Comparison of ENCODE assay signal across 8 cellular contexts in the genomic region with DNA sequence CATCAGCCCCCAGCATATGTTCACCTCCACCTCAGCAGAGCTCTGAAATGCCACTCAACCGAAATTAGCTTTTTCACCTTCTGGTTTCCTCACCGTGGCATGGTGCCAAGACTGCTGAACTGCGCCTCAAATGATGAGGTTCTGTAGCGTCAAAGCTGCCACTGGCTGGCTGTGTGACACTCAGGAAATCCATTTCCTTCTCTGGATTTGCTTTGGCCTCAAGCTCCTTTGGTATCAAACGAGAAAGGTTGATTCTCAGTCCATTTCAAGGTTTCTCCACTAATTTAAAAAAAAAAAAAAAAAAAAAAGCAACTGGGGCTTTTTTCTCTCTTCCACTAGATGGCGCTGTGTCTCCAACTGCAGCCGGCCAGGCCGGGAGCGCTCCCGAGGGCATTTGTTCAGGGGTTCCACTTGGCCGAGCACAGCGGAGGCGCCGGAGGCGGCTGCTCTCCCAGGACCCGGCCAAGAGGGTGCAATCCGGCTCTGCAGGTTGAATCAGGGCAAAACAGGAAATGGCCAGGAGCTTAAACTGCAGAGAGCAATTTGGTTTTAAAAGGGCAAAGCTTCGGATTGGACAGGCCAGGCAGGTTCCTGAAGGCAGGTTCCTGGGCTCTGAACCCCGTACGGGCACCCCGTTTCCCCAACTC. TPM values are rescaled to one million over a fixed set of nuclear protein-coding genes. Genes with fewer than 3 reads are reported as not detected.
DNase-seq lines count a peak whose midpoint lies in the region; ATAC-seq and TF ChIP-seq lines count a peak whose summit lies in the region.

No MANE protein-coding gene starts in this region.

- DNase-seq in D341Med (ENCODE audit: low spot score), result peak; percentile 86
- DNase-seq in Jurkat, Clone E6-1 (ENCODE audit: low read depth, low spot score), result peak; percentile 43
- DNase-seq in activated T-cell treated with anti-CD3 and anti-CD28 coated beads, Interleukin-2, amount 50 U/mL, for 1 hour, result peak; percentile 57
- peak; percentile 15 to 71 (median 44) for DNase-seq in naive thymus-derived CD8-positive, alpha-beta T cell
- peak; percentile 49 to 56 for DNase-seq in stimulated activated naive CD8-positive, alpha-beta T cell treated with anti-CD3 and anti-CD28 coated beads, Interleukin-15, amount 100 ng/mL, for 72 hours
- no peak for DNase-seq in GOT3 (lab: John Stamatoyannopoulos, UW)

- peak; percentile 74 for TF ChIP-seq CTCF in OCI-LY1 (IDR thresholded peaks at IDR 0.05; ENCODE audit: low read length)

- peak overlapping the region in 7 of 10 donors; percentile 26 to 70 (median 47) for H3K4me3 Mint-ChIP-seq in naive thymus-derived CD8-positive, alpha-beta T cell
- H3K4me3 Mint-ChIP-seq in stimulated activated naive CD8-positive, alpha-beta T cell treated with anti-CD3 and anti-CD28 coated beads, Interleukin-15, amount 100 ng/mL, for 72 hours, result peak overlapping the region; percentile 58 to 75

- H2AFZ ChIP-seq in OCI-LY1 (ENCODE audit: low read length), result no peak overlapping the region

- H3K4me3 ChIP-seq in Jurkat, Clone E6-1 (ENCODE audit: low read length), result no peak overlapping the region
- H3K4me3 ChIP-seq in OCI-LY1 (ENCODE audit: low read depth, low read length, poor library complexity, severe bottlenecking), result no peak overlapping the region

- H3K27me3 ChIP-seq in OCI-LY1 (ENCODE audit: insufficient read depth, low read length), result peaks cover 7% of the 10 kb centered on the region; the same call in 1 of the 2 replicates

- H3K9me3 Mint-ChIP-seq in naive thymus-derived CD8-positive, alpha-beta T cell, result no peaks in the 10 kb centered on the region
- H3K9me3 Mint-ChIP-seq in stimulated activated naive CD8-positive, alpha-beta T cell treated with anti-CD3 and anti-CD28 coated beads, Interleukin-15, amount 100 ng/mL, for 72 hours, result no peaks in the 10 kb centered on the region

- H3K27ac ChIP-seq in OCI-LY1 (ENCODE audit: low read depth, low read length, poor library complexity, severe bottlenecking), result no peak overlapping the region

- no peaks in the 10 kb centered on the region for H3K79me2 ChIP-seq in OCI-LY1 (ENCODE audit: insufficient read depth, low read length)

- no peaks in the 10 kb centered on the region for H3K36me3 Mint-ChIP-seq in naive thymus-derived CD8-positive, alpha-beta T cell

- POLR2A ChIA-PET in naive thymus-derived CD8-positive, alpha-beta T cell (lab: Charles Lee), result interaction anchor here (0.7 to 1.1 kb wide), 2 partner anchors 282 to 310 kb away, joined by 3 to 5 read pairs; no protein-coding TSS in a partner anchor

- H3K9me3 ChIP-seq in OCI-LY1 (ENCODE audit: low read length), result no peaks in the 10 kb centered on the region

- no peaks in the 10 kb centered on the region for H4K20me1 ChIP-seq in OCI-LY1 (ENCODE audit: insufficient read depth, low read length)

- H3K4me1 ChIP-seq in OCI-LY1 (ENCODE audit: insufficient read depth, low read length, severe bottlenecking), result peaks cover 12% of the 10 kb centered on the region

- no peaks in the 10 kb centered on the region for H3F3A ChIP-seq in OCI-LY1 (ENCODE audit: insufficient read depth, low read length)

- H3K27me3 Mint-ChIP-seq in naive thymus-derived CD8-positive, alpha-beta T cell, result peaks cover 19 to 72% (median 40%) of the 10 kb centered on the region in 5 donors
- H3K27me3 Mint-ChIP-seq in stimulated activated naive CD8-positive, alpha-beta T cell treated with anti-CD3 and anti-CD28 coated beads, Interleukin-15, amount 100 ng/mL, for 72 hours, result peaks cover 64% of the 10 kb centered on the region

- H3K9ac ChIP-seq in OCI-LY1 (ENCODE audit: low read length), result no peak overlapping the region

- peak; percentile 86 for ATAC-seq in esophagus mucosa
- ATAC-seq in naive thymus-derived CD8-positive, alpha-beta T cell, result peak; percentile 54 to 73
- peak; percentile 61 for ATAC-seq in stimulated activated naive CD8-positive, alpha-beta T cell treated with anti-CD3 and anti-CD28 coated beads, Interleukin-15, amount 100 ng/mL, for 72 hours

- no peaks in the 10 kb centered on the region for H3K9me2 ChIP-seq in OCI-LY1 (ENCODE audit: low read depth, low read length)

- no peaks in the 10 kb centered on the region for H3K36me3 ChIP-seq in OCI-LY1 (ENCODE audit: insufficient read depth, low read length)

- H3K4me2 ChIP-seq in OCI-LY1 (ENCODE audit: low read length), result peak overlapping the region; percentile 28

- no peak overlapping the region for H3K27ac Mint-ChIP-seq in naive thymus-derived CD8-positive, alpha-beta T cell
- no peak overlapping the region for H3K27ac Mint-ChIP-seq in stimulated activated naive CD8-positive, alpha-beta T cell treated with anti-CD3 and anti-CD28 coated beads, Interleukin-15, amount 100 ng/mL, for 72 hours

- peaks cover 2 to 8% (median 7%) of the 10 kb centered on the region in 4 donors for H3K4me1 Mint-ChIP-seq in naive thymus-derived CD8-positive, alpha-beta T cell
- peaks cover 37% of the 10 kb centered on the region for H3K4me1 Mint-ChIP-seq in stimulated activated naive CD8-positive, alpha-beta T cell treated with anti-CD3 and anti-CD28 coated beads, Interleukin-15, amount 100 ng/mL, for 72 hours

RNA-seq across cellular contexts. Expression of a gene that starts 26.5 kb away (rescaled TPM):
- polyA plus RNA-seq in Jurkat, Clone E6-1 (2012; ENCODE audit: insufficient read depth, insufficient read length), result 1.0 TPM
- total RNA-seq in esophagus mucosa, result 0.48 TPM
- not detected for total RNA-seq in naive thymus-derived CD8-positive, alpha-beta T cell
- not detected for polyA plus RNA-seq in naive thymus-derived CD8-positive, alpha-beta T cell

RNA-seq across cellular contexts. Expression of a gene that starts 26.9 kb away (rescaled TPM):
- 3.9 TPM for polyA plus RNA-seq in Jurkat, Clone E6-1 (2012; ENCODE audit: insufficient read depth, insufficient read length)
- total RNA-seq in esophagus mucosa, result 0.04 TPM
- total RNA-seq in naive thymus-derived CD8-positive, alpha-beta T cell, result not detected
- under 1 TPM; 0.04 to 0.30 (median 0.07) TPM for polyA plus RNA-seq in naive thymus-derived CD8-positive, alpha-beta T cell
